Comparison of ENCODE assay signal across 8 cellular contexts in genomic region chr2:176088048-176088936, GRCh38. TPM values are rescaled to one million over a fixed set of nuclear protein-coding genes. Genes with fewer than 3 reads are reported as not detected.
A peak's percentile ranks its signal among the peaks of the same experiment; 100 is the strongest.
DNase-seq lines count a peak whose midpoint lies in the region; ATAC-seq and TF ChIP-seq lines count a peak whose summit lies in the region.

No MANE protein-coding gene starts in this region.

- H3K4me1 Mint-ChIP-seq in stimulated activated memory B cell treated with anti-CD40 and anti-IgM and Interleukin-4, amounts not matched to agents 10 μg/mL and 1 μg/mL and 100 μg/mL, for 72 hours, result peaks cover 11% of the 10 kb centered on the region

- H3K4me3 ChIP-seq in HAP-1 (no peak overlapping the region), mammary epithelial cell (replicated peaks in 1 of 3; ENCODE audit: insufficient read depth in 1 of 3, low read depth in 2 of 3, low read length in 3 of 3) (peak overlapping the region; percentile 13 to 28 (median 24)), kidney epithelial cell (ENCODE audit: low read depth, low read length) (peak overlapping the region; percentile 15)

- no peaks in the 10 kb centered on the region; the same call in 1 of the 2 replicates for H3K9me3 ChIP-seq in HAP-1
- H3K9me3 ChIP-seq in mammary epithelial cell (replicated peaks; ENCODE audit: insufficient read depth, low read length), result peaks cover 4% of the 10 kb centered on the region

- peak; percentile 85 for DNase-seq in DMS 273 (lab: John Stamatoyannopoulos, UW; ENCODE audit: unreplicated experiment)
- peak; percentile 50 to 80 for DNase-seq in HAP-1 (ENCODE audit: low spot score in 2 of 2)
- peak; percentile 75 for DNase-seq in NCI-H748 treated with DMSO at 0.1 percent for 48 hours (lab: John Stamatoyannopoulos, UW)
- DNase-seq in mammary epithelial cell, result peak; percentile 37
- DNase-seq in kidney epithelial cell (ENCODE audit: low read depth), result no peak
- DNase-seq in SKM-1 treated with dmso at 0.1 percent for 144 hours (lab: John Stamatoyannopoulos, UW; ENCODE audit: unreplicated experiment), result no peak

- no peaks in the 10 kb centered on the region for H3K79me2 ChIP-seq in mammary epithelial cell (ENCODE audit: insufficient read depth, low read length)

- H3K27ac ChIP-seq in mammary epithelial cell (ENCODE audit: insufficient read depth, low read depth, low read length), result no peak overlapping the region

- 23% methylated on average over 14 of the region's 49 CpGs for WGBS in mammary epithelial cell (ENCODE audit: low coverage, missing lambda C conversion rate)

- in situ Hi-C loops in HAP-1 (cut with MboI; ENCODE audit: low sequenced_read_pairs) (loop anchor here (25.0 kb wide), 2 partner anchors 1051 to 1376 kb away; no protein-coding TSS in a partner anchor), mammary epithelial cell (cut with MboI; ENCODE audit: low sequenced_read_pairs in 2 of 2) (loop anchor here in 1 of 2 donors (25.0 kb wide), 2 partner anchors 726 to 1051 kb away; no protein-coding TSS in a partner anchor)

- H2AFZ ChIP-seq in mammary epithelial cell (ENCODE audit: low read depth, low read length), result peak overlapping the region; percentile 77

- no peak for ATAC-seq in stimulated activated memory B cell treated with anti-CD40 and anti-IgM and Interleukin-4, amounts not matched to agents 10 μg/mL and 1 μg/mL and 100 μg/mL, for 72 hours
- ATAC-seq in HG03520 (IDR thresholded peaks at IDR 0.05; ENCODE audit: unreplicated experiment), result no peak

- CTCF ChIA-PET in mammary epithelial cell (lab: Charles Lee; ENCODE audit: low non-redundant PET), result interaction anchor here (0.6 kb wide), 1 partner anchor 398 kb away, joined by 7 read pairs; no protein-coding TSS in a partner anchor

- no peaks in the 10 kb centered on the region for H3K36me3 Mint-ChIP-seq in stimulated activated memory B cell treated with anti-CD40 and anti-IgM and Interleukin-4, amounts not matched to agents 10 μg/mL and 1 μg/mL and 100 μg/mL, for 72 hours

- dilution Hi-C loops in mammary epithelial cell (cut with HindIII; ENCODE audit: low sequenced_read_pairs), result no loop called here

- peaks cover 12% of the 10 kb centered on the region for H3K4me1 ChIP-seq in HAP-1
- peaks cover 17% of the 10 kb centered on the region for H3K4me1 ChIP-seq in mammary epithelial cell (ENCODE audit: insufficient read depth, low read length)

- peak overlapping the region; percentile 49 for H3K4me3 Mint-ChIP-seq in stimulated activated memory B cell treated with anti-CD40 and anti-IgM and Interleukin-4, amounts not matched to agents 10 μg/mL and 1 μg/mL and 100 μg/mL, for 72 hours

- H3K9ac ChIP-seq in mammary epithelial cell (ENCODE audit: insufficient read depth, low read length), result no peak overlapping the region

- no peaks in the 10 kb centered on the region for H3K36me3 ChIP-seq in HAP-1 (replicated peaks)
- H3K36me3 ChIP-seq in mammary epithelial cell (ENCODE audit: insufficient read depth, low read length), result no peaks in the 10 kb centered on the region
- no peaks in the 10 kb centered on the region for H3K36me3 ChIP-seq in kidney epithelial cell (ENCODE audit: control insufficient read depth, insufficient read depth, low read length)

- H3K9me3 Mint-ChIP-seq in stimulated activated memory B cell treated with anti-CD40 and anti-IgM and Interleukin-4, amounts not matched to agents 10 μg/mL and 1 μg/mL and 100 μg/mL, for 72 hours, result peaks cover 8% of the 10 kb centered on the region

- intact Hi-C loops in mammary epithelial cell (cut with micrococcal nuclease), result loop anchor here (1.0 to 5.0 kb wide), 2 partner anchors 86 to 722 kb away; partner anchors contain the start of gene LNPK

- H3K4me2 ChIP-seq in mammary epithelial cell (ENCODE audit: insufficient read depth, low read depth, low read length), result peak overlapping the region; percentile 74

- TF ChIP-seq CTCF in mammary epithelial cell (conservative IDR thresholded peaks at IDR 0.05 in 1 of 2, IDR thresholded peaks at IDR 0.05 in 1 of 2; ENCODE audit: extremely low read depth in 1 of 2, insufficient read depth in 1 of 2, low read depth in 1 of 2, low read length in 2 of 2) (peak; percentile 39 to 81), kidney epithelial cell (IDR thresholded peaks at IDR 0.05; ENCODE audit: insufficient read depth, low read length, poor library complexity, severe bottlenecking) (peak; percentile 83)

- no peak overlapping the region for H3K27ac Mint-ChIP-seq in stimulated activated memory B cell treated with anti-CD40 and anti-IgM and Interleukin-4, amounts not matched to agents 10 μg/mL and 1 μg/mL and 100 μg/mL, for 72 hours

- no peaks in the 10 kb centered on the region for H4K20me1 ChIP-seq in mammary epithelial cell (ENCODE audit: insufficient read depth, low read length)

- peaks cover 93% of the 10 kb centered on the region for H3K27me3 Mint-ChIP-seq in stimulated activated memory B cell treated with anti-CD40 and anti-IgM and Interleukin-4, amounts not matched to agents 10 μg/mL and 1 μg/mL and 100 μg/mL, for 72 hours

- BruUV-seq in mammary epithelial cell (replicated peaks; lab: Mats Ljungman, UMichigan), result no TSS peak

- H3K27me3 ChIP-seq in HAP-1 (ENCODE audit: low read depth) (peaks cover 34% of the 10 kb centered on the region), mammary epithelial cell (ENCODE audit: insufficient read depth, low read length) (peaks cover 85% of the 10 kb centered on the region), kidney epithelial cell (ENCODE audit: control insufficient read depth, insufficient read depth, low read length) (peaks cover 97% of the 10 kb centered on the region)

RNA-seq across cellular contexts. Expression of gene HOXD13, which starts 4.2 kb away (rescaled TPM):
- total RNA-seq in mammary epithelial cell (not detected), kidney epithelial cell (not detected in 2 replicates)
- not detected for polyA plus RNA-seq in mammary epithelial cell
- polyA minus RNA-seq in mammary epithelial cell, result not detected

RNA-seq across cellular contexts. Expression of gene EVX2, which starts 4.5 kb away (rescaled TPM):
- total RNA-seq in mammary epithelial cell (not detected), kidney epithelial cell (not detected in 2 replicates)
- not detected for polyA plus RNA-seq in mammary epithelial cell
- polyA minus RNA-seq in mammary epithelial cell, result not detected

RNA-seq across cellular contexts. Expression of gene HOXD12, which starts 11.3 kb away (rescaled TPM):
- not detected for total RNA-seq in mammary epithelial cell
- not detected for polyA plus RNA-seq in mammary epithelial cell
- not detected for polyA minus RNA-seq in mammary epithelial cell
- total RNA-seq in kidney epithelial cell, result not detected in 2 replicates

RNA-seq across cellular contexts. Expression of gene HOXD11, which starts 18.8 kb away (rescaled TPM):
- total RNA-seq in mammary epithelial cell, result not detected
- polyA plus RNA-seq in mammary epithelial cell, result not detected
- not detected for polyA minus RNA-seq in mammary epithelial cell
- total RNA-seq in kidney epithelial cell, result 5.4 and 16.3 TPM in 2 replicates

RNA-seq across cellular contexts. Expression of gene HOXD10, which starts 28.3 kb away (rescaled TPM):
- total RNA-seq in mammary epithelial cell, result not detected
- not detected for polyA plus RNA-seq in mammary epithelial cell
- not detected for polyA minus RNA-seq in mammary epithelial cell
- total RNA-seq in kidney epithelial cell, result 5.1 and 5.6 TPM in 2 replicates

Comparison
In these comparisons a context has a peak if more than half of its experiments do, and no peak if none do; other contexts are left out.
1. DNase-seq: peak in DMS 273 (single experiment), HAP-1 (2 of 2), NCI-H748 treated with DMSO at 0.1 percent for 48 hours (single experiment) and mammary epithelial cell (single experiment); none in kidney epithelial cell (single experiment) and SKM-1 treated with dmso at 0.1 percent for 144 hours (single experiment).